ENCODE assay signal across 8 cellular contexts in genomic region chr16:788399-789126, GRCh38. TPM values are rescaled to one million over a fixed set of nuclear protein-coding genes. Genes with fewer than 3 reads are reported as not detected.
DNase-seq lines count a peak whose midpoint lies in the region; ATAC-seq, FAIRE-seq and TF ChIP-seq lines count a peak whose summit lies in the region.

TSS of gene CHTF18 (plus strand) at chr16:788620. CDS start at chr16:788685, 65 bp downstream.

- no peak within 1 kb of the TSS for H3K27ac ChIP-seq in ACC112 (ENCODE audit: low read depth, low read length)
- peak within 1 kb of the TSS; percentile 66 to 96 (median 85) for H3K27ac ChIP-seq in skin epidermis

- H3K27ac Mint-ChIP-seq in WTC11, result no peak within 1 kb of the TSS; the same call in 1 of the 2 replicates

- no peaks in the 10 kb centered on the region for H3K4me1 Mint-ChIP-seq in WTC11

- no peaks in the 10 kb centered on the region for H3K27me3 Mint-ChIP-seq in WTC11 (ENCODE audit: low read depth)

- peaks cover 11% of the 10 kb centered on the region for H3K36me3 Mint-ChIP-seq in WTC11

- H3K4me3 ChIP-seq in ACC112 (ENCODE audit: low read depth, low read length) (peak within 1 kb of the TSS; percentile 97), bronchial epithelial cell (ENCODE audit: low read depth, low read length) (peak within 1 kb of the TSS; percentile 93), skin epidermis (peak within 1 kb of the TSS; percentile 63 to 99 (median 97))

- TF ChIP-seq CTCF in WTC11 (IDR thresholded peaks at IDR 0.05) (no peak), bronchial epithelial cell (IDR thresholded peaks at IDR 0.05; ENCODE audit: insufficient read depth, low read length, severe bottlenecking) (no peak)

- H3K4me3 Mint-ChIP-seq in WTC11, result peak within 1 kb of the TSS; percentile 83

- no peaks in the 10 kb centered on the region for H3K27me3 ChIP-seq in ACC112 (ENCODE audit: insufficient read depth, low read length)
- no peaks in the 10 kb centered on the region for H3K27me3 ChIP-seq in bronchial epithelial cell (ENCODE audit: control insufficient read depth, insufficient read depth, low read length)

- H3K9me3 Mint-ChIP-seq in WTC11, result no peaks in the 10 kb centered on the region

- POLR2A ChIA-PET in WTC11 (lab: Charles Lee), result interaction anchor here (0.7 to 2.7 kb wide), 8 partner anchors 8 to 93 kb away, joined by 3 to 12 read pairs (median 3); partner anchors contain the start of genes ANTKMT and GNG13

- H2AFZ ChIP-seq in ACC112 (ENCODE audit: low read length, unreplicated experiment), result peak within 1 kb of the TSS; percentile 95

- peaks cover 10% of the 10 kb centered on the region; the same call in 1 of the 2 replicates for H3K36me3 ChIP-seq in ACC112 (ENCODE audit: insufficient read depth, low read length)
- peaks cover 7% of the 10 kb centered on the region for H3K36me3 ChIP-seq in bronchial epithelial cell (ENCODE audit: control insufficient read depth, insufficient read depth, low read length)

- H3K79me2 ChIP-seq in ACC112 (ENCODE audit: control insufficient read depth, insufficient read depth, low read length, unreplicated experiment), result peaks cover 20% of the 10 kb centered on the region

- peak; percentile 59 for ATAC-seq in GM18907 (IDR thresholded peaks at IDR 0.05; ENCODE audit: unreplicated experiment)
- peak; percentile 60 for ATAC-seq in HG03139 (IDR thresholded peaks at IDR 0.05; ENCODE audit: unreplicated experiment)
- peak; percentile 84 for ATAC-seq in WTC11

- CTCF ChIA-PET in WTC11 (lab: Charles Lee), result interaction anchor here (0.9 to 3.0 kb wide), 22 partner anchors 12 to 314 kb away, joined by 3 to 22 read pairs (median 6); partner anchors contain the start of genes ANTKMT, CCDC78, CIAO3 and GNG13

- no peak for FAIRE-seq in bronchial epithelial cell (lab: Jason Lieb, UNC)

- H3K4me1 ChIP-seq in ACC112 (ENCODE audit: control insufficient read depth, insufficient read depth, low read length, unreplicated experiment), result peaks cover 15% of the 10 kb centered on the region

- DNase-seq in NCI-H2196 treated with DMSO at 0.1 percent for 48 hours (lab: John Stamatoyannopoulos, UW; ENCODE audit: unreplicated experiment) (peak; percentile 81), WTC11 (ENCODE audit: low spot score) (peak; percentile 92), bronchial epithelial cell (ENCODE audit: low read depth) (peak; percentile 59), iPS-NIHi11 (ENCODE audit: low spot score) (peak; percentile 100)

TF ChIP-seq in WTC11, 78 proteins besides CTCF, POLR2A, EP300 and RAD21 (continues in another document):
- TF ChIP-seq ZNF532 (CRISPR knock-in tag; IDR thresholded peaks at IDR 0.05; ENCODE audit: borderline replicate concordance) (no peak), NFE2L1 (CRISPR knock-in tag; IDR thresholded peaks at IDR 0.05) (0 out of 2 replicates have a peak, but pooled peaks have one; percentile 16), NFYB (CRISPR knock-in tag; conservative IDR thresholded peaks at IDR 0.05; ENCODE audit: low read depth) (peak; percentile 80), SP1 (CRISPR knock-in tag; conservative IDR thresholded peaks at IDR 0.05) (peak; percentile 96), USF2 (CRISPR knock-in tag; IDR thresholded peaks at IDR 0.05) (peak; percentile 28; the same call in 1 of the 2 replicates), NR3C1 (CRISPR knock-in tag; conservative IDR thresholded peaks at IDR 0.05; ENCODE audit: low read depth) (0 out of 2 replicates have a peak, but pooled peaks have one; percentile 24), FOXK1 (CRISPR knock-in tag; IDR thresholded peaks at IDR 0.05) (no peak), NR2C2 (CRISPR knock-in tag; IDR thresholded peaks at IDR 0.05) (no peak), GABPB1 (CRISPR knock-in tag; IDR thresholded peaks at IDR 0.05) (no peak; the same call in 1 of the 2 replicates), TP53 (CRISPR knock-in tag; IDR thresholded peaks at IDR 0.05) (peak; percentile 39; the same call in 1 of the 2 replicates), AFF4 (CRISPR knock-in tag; IDR thresholded peaks at IDR 0.05; ENCODE audit: borderline replicate concordance) (no peak), IRF1 (CRISPR knock-in tag; IDR thresholded peaks at IDR 0.05) (no peak), E2F5 (CRISPR knock-in tag; IDR thresholded peaks at IDR 0.05) (peak; percentile 70; the same call in 1 of the 2 replicates), RELA (CRISPR knock-in tag; IDR thresholded peaks at IDR 0.05; ENCODE audit: borderline replicate concordance) (0 out of 2 replicates have a peak, but pooled peaks have one; percentile 77), CREM (CRISPR knock-in tag; IDR thresholded peaks at IDR 0.05) (0 out of 2 replicates have a peak, but pooled peaks have one; percentile 24)

RNA-seq across cellular contexts. Expression of gene CHTF18, which starts in this region (rescaled TPM):
- total RNA-seq in WTC11 (2021), result 177 to 183 TPM (median 181 TPM) in 3 replicates
- total RNA-seq in bronchial epithelial cell, result 1.6 and 2.8 TPM in 2 replicates

Comparison
In these comparisons a context has a peak if more than half of its experiments do, and no peak if none do; other contexts are left out.
1. RNA of gene CHTF18 (total RNA-seq): 177 to 183 TPM in WTC11; 1.6 to 2.8 TPM in bronchial epithelial cell; every median in the first group is over 10 times any median in the second.
2. Peak in every context shown above with its lines, with median percentiles within 50 percentile points of each other: H3K4me3 ChIP-seq, ATAC-seq and DNase-seq.